Comparison of ENCODE assay signal across 16 cellular contexts in the genomic region with DNA sequence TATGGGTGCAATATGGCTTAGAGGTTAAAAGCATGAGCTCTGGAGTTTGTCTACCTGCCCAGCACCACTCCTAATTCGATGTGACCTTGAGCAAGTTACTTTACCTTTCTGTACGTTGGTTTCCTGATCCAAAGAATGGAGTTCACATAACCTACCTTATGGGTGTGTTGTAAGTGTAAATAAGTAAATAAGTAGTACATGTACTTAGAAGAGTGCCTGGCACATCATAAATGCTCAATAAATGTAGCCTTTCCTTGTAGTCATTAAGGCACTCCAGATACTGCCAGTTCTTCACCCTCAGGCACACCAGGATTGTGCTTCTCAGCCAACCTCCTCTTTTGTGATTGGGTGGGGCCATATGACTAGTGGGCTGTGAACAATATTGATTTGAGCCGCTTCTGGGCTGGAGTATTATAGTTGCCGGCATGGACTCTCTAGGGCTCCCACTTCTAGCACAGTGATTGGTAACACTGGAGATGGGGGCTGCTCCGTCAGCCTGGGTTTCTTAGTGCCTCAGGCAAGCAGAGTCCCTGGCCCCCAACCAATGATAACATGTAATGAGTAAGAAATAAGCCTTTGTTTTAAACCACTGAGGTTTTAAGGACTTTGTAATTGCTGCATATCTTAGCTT.
DNase-seq lines count a peak whose midpoint lies in the region; ATAC-seq and TF ChIP-seq lines count a peak whose summit lies in the region.
"Had no signal": no experiment of that assay in that cellular context is flagged by ENCODE, and none has a peak within 500 bp of the region (broad histone marks: within the 10 kb centered on the region; RNA-seq: fewer than 3 reads in every experiment).

No MANE protein-coding gene starts in this region.

- H3K9me3 Mint-ChIP-seq in brain (peaks cover 0 to 7% (median 3%) of the 10 kb centered on the region in 5 experiments), glutamatergic neuron (ENCODE audit: unreplicated experiment) (peaks cover 12% of the 10 kb centered on the region)
- H3K9me3 Mint-ChIP-seq: dendritic cell treated with granulocyte-macrophage colony-stimulating factor and Interleukin-4, amounts not matched to agents 40 ng/mL and 50 ng/mL, for 4 days had no signal

- no peak for ATAC-seq in HG03196 (IDR thresholded peaks at IDR 0.05; ENCODE audit: unreplicated experiment)

- peaks cover 48% of the 10 kb centered on the region for H3K36me3 Mint-ChIP-seq in brain
- peaks cover 5% of the 10 kb centered on the region for H3K36me3 Mint-ChIP-seq in glutamatergic neuron (ENCODE audit: unreplicated experiment)

- DNase-seq in NCI-H1048 (lab: John Stamatoyannopoulos, UW), result peak; percentile 69
- DNase-seq in glutamatergic neuron, result peak; percentile 38
- DNase-seq in stromal cell of bone marrow (ENCODE audit: low read depth), result peak; percentile 13
- no peak for DNase-seq in DMS53 (lab: John Stamatoyannopoulos, UW)
- DNase-seq in UCSD-AML1 (lab: John Stamatoyannopoulos, UW; ENCODE audit: unreplicated experiment), result no peak
- DNase-seq: activated CD4-positive, alpha-beta T cell treated with anti-CD3 and anti-CD28 coated beads for 4 hours; activated gamma-delta T cell; Calu3; GF-D8; NCI-H2029 treated with DMSO at 0.1 percent for 48 hours; NCI-H526 treated with DMSO at 0.1 percent for 48 hours; OCI-M1; stimulated activated CD4-positive, alpha-beta T cell treated with anti-CD3 and anti-CD28 coated beads, Interleukin-1b, Interleukin-23, amount 100 ng/mL, for 48 hours had no signal

- no peak for TF ChIP-seq CTCF in brain (conservative IDR thresholded peaks at IDR 0.05)
- no peak for TF ChIP-seq CTCF in glutamatergic neuron (IDR thresholded peaks at IDR 0.05; ENCODE audit: partially characterized antibody, unreplicated experiment)

- H3K4me3 Mint-ChIP-seq in brain, result no peak overlapping the region
- H3K4me3 Mint-ChIP-seq in glutamatergic neuron (ENCODE audit: unreplicated experiment), result peak overlapping the region; percentile 59
- H3K4me3 Mint-ChIP-seq: dendritic cell treated with granulocyte-macrophage colony-stimulating factor and Interleukin-4, amounts not matched to agents 40 ng/mL and 50 ng/mL, for 4 days had no signal

- H3K27me3 Mint-ChIP-seq in brain (no peaks in the 10 kb centered on the region), glutamatergic neuron (ENCODE audit: unreplicated experiment) (peaks cover 8% of the 10 kb centered on the region)
- H3K27me3 Mint-ChIP-seq: dendritic cell treated with granulocyte-macrophage colony-stimulating factor and Interleukin-4, amounts not matched to agents 40 ng/mL and 50 ng/mL, for 4 days had no signal

- H3K27ac Mint-ChIP-seq in brain (peak overlapping the region in 3 of 5 experiments; percentile 45 to 69 (median 45)), glutamatergic neuron (ENCODE audit: unreplicated experiment) (peak overlapping the region; percentile 76)
- H3K27ac Mint-ChIP-seq: dendritic cell treated with granulocyte-macrophage colony-stimulating factor and Interleukin-4, amounts not matched to agents 40 ng/mL and 50 ng/mL, for 4 days had no signal

- H3K4me1 Mint-ChIP-seq in brain (peaks cover 44% of the 10 kb centered on the region), glutamatergic neuron (ENCODE audit: low read depth, unreplicated experiment) (peaks cover 45% of the 10 kb centered on the region)

Comparison
In these comparisons a context has a peak if more than half of its experiments do, and no peak if none do; other contexts are left out.
1. DNase-seq: peak in NCI-H1048 (single experiment), glutamatergic neuron (single experiment) and stromal cell of bone marrow (single experiment); none in DMS53 (single experiment) and UCSD-AML1 (single experiment).